9 cellular contexts compared by ENCODE assay signal in the genomic region with DNA sequence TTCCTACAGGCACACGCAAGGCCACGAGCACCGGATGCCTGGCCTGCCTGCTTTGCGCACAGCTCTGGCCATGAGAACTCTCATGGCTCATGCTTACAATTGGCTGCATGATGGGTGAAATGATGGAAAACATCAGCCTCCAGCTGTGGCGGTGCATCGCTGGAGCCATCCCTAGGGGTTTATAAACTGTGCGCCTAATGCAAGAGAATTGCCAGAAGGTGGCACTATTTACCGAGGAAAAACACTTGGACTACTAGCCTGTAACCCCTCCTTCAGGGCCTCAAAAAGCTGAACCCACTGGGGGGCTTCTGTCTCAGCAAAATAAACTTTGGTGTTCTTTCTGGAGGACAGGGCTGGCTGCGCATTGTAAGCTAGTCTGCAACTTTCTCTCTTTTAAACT. TPM values are rescaled to one million over a fixed set of nuclear protein-coding genes. Genes with fewer than 3 reads are reported as not detected.
A peak's percentile ranks its signal among the peaks of the same experiment; 100 is the strongest.
DNase-seq lines count a peak whose midpoint lies in the region; ATAC-seq, FAIRE-seq and TF ChIP-seq lines count a peak whose summit lies in the region.
"Had no signal": no experiment of that assay in that cellular context is flagged by ENCODE, and none has a peak within 500 bp of the region (broad histone marks: within the 10 kb centered on the region; RNA-seq: fewer than 3 reads in every experiment).

No MANE protein-coding gene starts in this region.

- H4K5ac ChIP-seq in IMR-90 (ENCODE audit: low read depth, low read length) = no peak overlapping the region

- H3K36me3 ChIP-seq in IMR-90 (ENCODE audit: control insufficient read depth, insufficient read depth, low read length) (peaks cover 3% of the 10 kb centered on the region), liver (ENCODE audit: control insufficient read depth in 4 of 4, insufficient read depth in 3 of 4, low read depth in 1 of 4, low read length in 3 of 4) (peaks cover 5 to 37% (median 9%) of the 10 kb centered on the region in 4 donors)

- no peak overlapping the region for H2AK5ac ChIP-seq in IMR-90 (ENCODE audit: low read depth, low read length)

- 61% methylated on average over 5 of the region's 9 CpGs; no CpG with 5 or more reads in 1 of the 2 experiments for WGBS in IMR-90 (ENCODE audit: extremely low coverage in 2 of 2, insufficient read length in 1 of 2), 2 experiments
- WGBS in liver = 86% methylated on average over 9 of the region's 9 CpGs

- H4K91ac ChIP-seq in IMR-90 (ENCODE audit: insufficient read depth, low read depth, low read length) = no peak overlapping the region

- no peaks in the 10 kb centered on the region for H3K9me3 Mint-ChIP-seq in activated T-cell treated with anti-CD3 and anti-CD28 coated beads, Interleukin-2, amount 50 U/mL, for 4 hours

- H3K27me3 Mint-ChIP-seq in activated T-cell treated with anti-CD3 and anti-CD28 coated beads, Interleukin-2, amount 50 U/mL, for 4 hours (ENCODE audit: low read depth) = no peaks in the 10 kb centered on the region

- DNase-seq in D721Med (ENCODE audit: insufficient read length, low spot score) (no peak), IMR-90 (peak; percentile 30), amniotic epithelial cell (ENCODE audit: low read depth) (peak; percentile 18), NCI-H774 (lab: John Stamatoyannopoulos, UW) (no peak)
- no peak for DNase-seq in activated T-cell treated with anti-CD3 and anti-CD28 coated beads, Interleukin-2, amount 50 U/mL, for 4 hours

- H3K4me3 Mint-ChIP-seq in activated T-cell treated with anti-CD3 and anti-CD28 coated beads, Interleukin-2, amount 50 U/mL, for 4 hours = no peak overlapping the region

- no peak overlapping the region for H3K9ac ChIP-seq in IMR-90 (ENCODE audit: low read depth, low read length)
- no peak overlapping the region for H3K9ac ChIP-seq in liver (ENCODE audit: low read depth in 1 of 2, low read length in 2 of 2)

- H4K8ac ChIP-seq in IMR-90 (ENCODE audit: low read depth in 2 of 2, low read length in 2 of 2) = no peak overlapping the region

- POLR2A ChIA-PET in IMR-90 (lab: Charles Lee; ENCODE audit: unreplicated experiment) = interaction anchor here (0.5 kb wide), 1 partner anchor 1238 kb away, joined by 3 read pairs; no protein-coding TSS in a partner anchor

- in situ Hi-C loops in IMR-90 (cut with MboI; ENCODE audit: low sequenced_read_pairs) = loop anchor here (5.0 kb wide), 1 partner anchor 400 kb away; no protein-coding TSS in a partner anchor

- peaks cover 14% of the 10 kb centered on the region for H3K36me3 Mint-ChIP-seq in activated T-cell treated with anti-CD3 and anti-CD28 coated beads, Interleukin-2, amount 50 U/mL, for 4 hours (ENCODE audit: insufficient read depth)

- no TSS peak for BruUV-seq in IMR-90 (replicated peaks; lab: Mats Ljungman, UMichigan)

- H2BK20ac ChIP-seq in IMR-90 (ENCODE audit: low read depth, low read length) = no peak overlapping the region

- TF ChIP-seq POLR2A in IMR-90 (IDR thresholded peaks at IDR 0.05; ENCODE audit: low read depth, low read length) = no peak

- H2AFZ ChIP-seq in IMR-90 (replicated peaks; ENCODE audit: low read length, poor library complexity) = no peak overlapping the region

- H3K14ac ChIP-seq in IMR-90 (replicated peaks; ENCODE audit: low read depth, low read length) = no peak overlapping the region

- H3K4ac ChIP-seq in IMR-90 (ENCODE audit: low read depth, low read length) = no peak overlapping the region

- no peak for FAIRE-seq in D721Med (lab: Jason Lieb, UNC)
- FAIRE-seq: endometrium had no signal

- H3K27ac ChIP-seq in IMR-90 (ENCODE audit: insufficient read depth, low read length) (no peak overlapping the region), liver (ENCODE audit: low read depth in 1 of 2, low read length in 2 of 2) (no peak overlapping the region)

- H3K56ac ChIP-seq in IMR-90 (ENCODE audit: extremely low read depth, insufficient read depth, low read length) = no peak overlapping the region

- TF ChIP-seq CTCF in D721Med (IDR thresholded peaks at IDR 0.05; ENCODE audit: insufficient read depth, missing control alignments) (peak; percentile 45), IMR-90 (conservative IDR thresholded peaks at IDR 0.05; ENCODE audit: low read depth, low read length) (peak; percentile 60), liver (IDR thresholded peaks at IDR 0.05; ENCODE audit: low read depth, low read length, missing input control) (peak; percentile 26)

- dilution Hi-C loops in IMR-90 (cut with HindIII; ENCODE audit: low sequenced_read_pairs, unreplicated experiment) = no loop called here

- no peak overlapping the region for H2BK15ac ChIP-seq in IMR-90 (ENCODE audit: low read depth, low read length)

- H2BK5ac ChIP-seq in IMR-90 (ENCODE audit: low read depth, low read length, poor library complexity, severe bottlenecking) = no peak overlapping the region

- H3K4me2 ChIP-seq in IMR-90 (ENCODE audit: low read depth, low read length) = no peak overlapping the region

- TF ChIP-seq RAD21 in IMR-90 (IDR thresholded peaks at IDR 0.05; ENCODE audit: low read length) (peak; percentile 73), liver (IDR thresholded peaks at IDR 0.05) (peak; percentile 54 to 74)

- intact Hi-C loops in IMR-90 (cut with micrococcal nuclease) = loop anchor here (1.0 kb wide), 1 partner anchor 402 kb away; no protein-coding TSS in a partner anchor

- H3K79me1 ChIP-seq in IMR-90 (ENCODE audit: low read depth in 1 of 2, low read length in 2 of 2) = no peaks in the 10 kb centered on the region

- H3K9me3 ChIP-seq in IMR-90 (ENCODE audit: control insufficient read depth, insufficient read depth, low read length) (no peaks in the 10 kb centered on the region), liver (ENCODE audit: control insufficient read depth in 4 of 4, low read length in 3 of 4) (no peaks in the 10 kb centered on the region)

- no peaks in the 10 kb centered on the region for H3K9me1 ChIP-seq in IMR-90 (ENCODE audit: insufficient read depth, low read length)

- H4K20me1 ChIP-seq in IMR-90 (ENCODE audit: insufficient read depth, low read length) = no peaks in the 10 kb centered on the region

- H3K27me3 ChIP-seq in IMR-90 (ENCODE audit: control insufficient read depth, insufficient read depth, low read length) (no peaks in the 10 kb centered on the region), liver (ENCODE audit: control insufficient read depth in 4 of 4, insufficient read depth in 4 of 4, low read length in 3 of 4) (no peaks in the 10 kb centered on the region)

- no peak overlapping the region for H3K18ac ChIP-seq in IMR-90 (ENCODE audit: low read depth, low read length)

- H2BK120ac ChIP-seq in IMR-90 (ENCODE audit: low read depth, low read length) = no peak overlapping the region

- no peak overlapping the region for H2AK9ac ChIP-seq in IMR-90 (replicated peaks; ENCODE audit: low read depth, low read length, poor library complexity)

- H3K4me3 ChIP-seq in IMR-90 (ENCODE audit: insufficient read depth, low read depth, low read length) (no peak overlapping the region), liver (ENCODE audit: low read depth in 1 of 3, low read length in 3 of 3) (no peak overlapping the region)

- no peak overlapping the region for H3K23ac ChIP-seq in IMR-90 (ENCODE audit: low read depth, low read length)

- no peaks in the 10 kb centered on the region for H3K4me1 ChIP-seq in IMR-90 (ENCODE audit: control insufficient read depth, insufficient read depth, low read length)
- H3K4me1 ChIP-seq in liver (ENCODE audit: control insufficient read depth in 4 of 4, insufficient read depth in 4 of 4, low read length in 3 of 4) = peaks cover 2 to 32% (median 21%) of the 10 kb centered on the region in 4 donors

- CTCF ChIA-PET in IMR-90 (lab: Yijun Ruan, JAX) = interaction anchor here (1.2 kb wide), 1 partner anchor 108 kb away, joined by 4 read pairs; no protein-coding TSS in a partner anchor

- H3K4me1 Mint-ChIP-seq in activated T-cell treated with anti-CD3 and anti-CD28 coated beads, Interleukin-2, amount 50 U/mL, for 4 hours (ENCODE audit: low read depth) = no peaks in the 10 kb centered on the region

- ATAC-seq in IMR-90 (ENCODE audit: low read depth) (peak; percentile 71), HG03354 (IDR thresholded peaks at IDR 0.05; ENCODE audit: poor library complexity, severe bottlenecking, unreplicated experiment) (no peak), GM18858 (IDR thresholded peaks at IDR 0.05; ENCODE audit: unreplicated experiment) (no peak)
- no peak for ATAC-seq in activated T-cell treated with anti-CD3 and anti-CD28 coated beads, Interleukin-2, amount 50 U/mL, for 4 hours

TF ChIP-seq in IMR-90, 13 proteins besides CTCF, POLR2A, EP300 and RAD21:
- peak; percentile 73 for TF ChIP-seq SMC3 (IDR thresholded peaks at IDR 0.05; ENCODE audit: low read depth, low read length)
- TF ChIP-seq MAFK (IDR thresholded peaks at IDR 0.05; ENCODE audit: low read depth, low read length) = no peak

TF ChIP-seq in liver, 16 proteins besides CTCF, POLR2A, EP300 and RAD21 (continues in another document):
- TF ChIP-seq NR2F2 (IDR thresholded peaks at IDR 0.05) = no peak
- no peak for TF ChIP-seq RXRA (IDR thresholded peaks at IDR 0.05)
- TF ChIP-seq HNF4A (conservative IDR thresholded peaks at IDR 0.05) = no peak
- TF ChIP-seq EGR1 (IDR thresholded peaks at IDR 0.05; ENCODE audit: low read depth in 2 of 2) = no peak
- TF ChIP-seq, protein P1, sequence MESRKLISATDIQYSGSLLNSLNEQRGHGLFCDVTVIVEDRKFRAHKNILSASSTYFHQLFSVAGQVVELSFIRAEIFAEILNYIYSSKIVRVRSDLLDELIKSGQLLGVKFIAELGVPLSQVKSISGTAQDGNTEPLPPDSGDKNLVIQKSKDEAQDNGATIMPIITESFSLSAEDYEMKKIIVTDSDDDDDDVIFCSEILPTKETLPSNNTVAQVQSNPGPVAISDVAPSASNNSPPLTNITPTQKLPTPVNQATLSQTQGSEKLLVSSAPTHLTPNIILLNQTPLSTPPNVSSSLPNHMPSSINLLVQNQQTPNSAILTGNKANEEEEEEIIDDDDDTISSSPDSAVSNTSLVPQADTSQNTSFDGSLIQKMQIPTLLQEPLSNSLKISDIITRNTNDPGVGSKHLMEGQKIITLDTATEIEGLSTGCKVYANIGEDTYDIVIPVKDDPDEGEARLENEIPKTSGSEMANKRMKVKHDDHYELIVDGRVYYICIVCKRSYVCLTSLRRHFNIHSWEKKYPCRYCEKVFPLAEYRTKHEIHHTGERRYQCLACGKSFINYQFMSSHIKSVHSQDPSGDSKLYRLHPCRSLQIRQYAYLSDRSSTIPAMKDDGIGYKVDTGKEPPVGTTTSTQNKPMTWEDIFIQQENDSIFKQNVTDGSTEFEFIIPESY (IDR thresholded peaks at IDR 0.05) = no peak
- TF ChIP-seq FOXA1 (IDR thresholded peaks at IDR 0.05) = no peak
- TF ChIP-seq, protein P2, sequence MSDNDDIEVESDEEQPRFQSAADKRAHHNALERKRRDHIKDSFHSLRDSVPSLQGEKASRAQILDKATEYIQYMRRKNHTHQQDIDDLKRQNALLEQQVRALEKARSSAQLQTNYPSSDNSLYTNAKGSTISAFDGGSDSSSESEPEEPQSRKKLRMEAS (IDR thresholded peaks at IDR 0.05) = no peak

RNA-seq across cellular contexts. Expression of a gene that starts 51.9 kb away (rescaled TPM):
- total RNA-seq in IMR-90 (2012; rRNA removed) (9.4 and 10.0 TPM in 2 replicates), liver (10 to 100 TPM; 29.9 to 82.3 TPM)
- polyA plus RNA-seq in IMR-90 (2012; rRNA removed) (21.1 and 21.5 TPM in 2 replicates), liver (10 to 100 TPM; 28.9 to 53.9 TPM)
- 7.0 and 12.9 TPM in 2 replicates for polyA plus RNA-seq in IMR-90 (2012; cell fraction: cytosol; rRNA removed)
- polyA plus RNA-seq in IMR-90 (2012; cell fraction: nucleus; rRNA removed; ENCODE audit: low replicate concordance) = 157 and 189 TPM in 2 replicates
- 10 to 100 TPM; 14.1 to 17.5 (median 14.8) TPM for total RNA-seq in activated T-cell treated with anti-CD3 and anti-CD28 coated beads, Interleukin-2, amount 50 U/mL, for 4 hours

Comparison
In these comparisons a context has a peak if more than half of its experiments do, and no peak if none do; other contexts are left out.
1. DNase-seq: peak in IMR-90 (single experiment) and amniotic epithelial cell (single experiment); none in D721Med (single experiment), activated T-cell treated with anti-CD3 and anti-CD28 coated beads, Interleukin-2, amount 50 U/mL, for 4 hours (single experiment) and NCI-H774 (single experiment).
2. Peak in every context shown above with its lines, with median percentiles within 50 percentile points of each other: CTCF ChIP-seq.